8 cellular contexts compared by ENCODE assay signal in genomic region chr18:44679056-44679911, GRCh38. TPM values are rescaled to one million over a fixed set of nuclear protein-coding genes. Genes with fewer than 3 reads are reported as not detected.
DNase-seq lines count a peak whose midpoint lies in the region; TF ChIP-seq lines count a peak whose summit lies in the region.

No MANE protein-coding gene starts in this region.

- no peaks in the 10 kb centered on the region for H3K36me3 ChIP-seq in GM23248 (ENCODE audit: low read depth)
- no peaks in the 10 kb centered on the region for H3K36me3 ChIP-seq in Karpas-422 (ENCODE audit: insufficient read depth, low read length)
- no peaks in the 10 kb centered on the region for H3K36me3 ChIP-seq in testis (ENCODE audit: low read depth, missing control alignments)

- peaks cover 7% of the 10 kb centered on the region for H3K4me1 Mint-ChIP-seq in activated naive CD4-positive, alpha-beta T cell treated with anti-CD3 and anti-CD28 coated beads for 36 hours (ENCODE audit: low read depth)

- no peaks in the 10 kb centered on the region for H3K9me3 ChIP-seq in GM23248 (ENCODE audit: low read depth)
- no peaks in the 10 kb centered on the region for H3K9me3 ChIP-seq in Karpas-422 (ENCODE audit: low read length)
- no peaks in the 10 kb centered on the region for H3K9me3 ChIP-seq in testis

- WGBS in GM23248 (ENCODE audit: low coverage in 1 of 2, low lambda C conversion rate in 2 of 2, missing lambda C conversion rate in 2 of 2), 2 experiments: 1 to 2% methylated on average over 54 to 79 of the region's 102 CpGs
- 0 to 1% methylated on average over 19 to 83 of the region's 102 CpGs for WGBS in testis, 2 donors

- H3K9ac ChIP-seq in GM23248 (peak overlapping the region; percentile 90), Karpas-422 (ENCODE audit: low read length) (peak overlapping the region; percentile 65)

- H2AFZ ChIP-seq in GM23248 (peak overlapping the region; percentile 84), Karpas-422 (ENCODE audit: low read length) (peak overlapping the region; percentile 83)

- in situ Hi-C loops in GM23248 (cut with MboI): loop anchor here (10.0 kb wide), 1 partner anchor 536 kb away; no protein-coding TSS in a partner anchor

- peaks cover 7% of the 10 kb centered on the region; the same call in 1 of the 2 replicates for H3F3A ChIP-seq in GM23248 (ENCODE audit: insufficient read depth)

- H3K36me3 Mint-ChIP-seq in activated naive CD4-positive, alpha-beta T cell treated with anti-CD3 and anti-CD28 coated beads for 36 hours (ENCODE audit: low read depth): no peaks in the 10 kb centered on the region

- peak; percentile 72 for DNase-seq in ELR (ENCODE audit: low read depth)
- DNase-seq in GM23248: peak; percentile 96
- DNase-seq in Karpas-422: peak; percentile 91
- peak; percentile 78 for DNase-seq in RPMI7951 (ENCODE audit: low read depth)
- peak; percentile 83 for DNase-seq in activated naive CD4-positive, alpha-beta T cell treated with anti-CD3 and anti-CD28 coated beads for 36 hours
- DNase-seq in germinal center (ENCODE audit: low spot score): peak; percentile 89
- DNase-seq in nucleus accumbens (lab: John Stamatoyannopoulos, UW): peak in 55 of 56 donors; percentile 26 to 88 (median 73)
- peak; percentile 93 for DNase-seq in testis

- H3K27me3 Mint-ChIP-seq in activated naive CD4-positive, alpha-beta T cell treated with anti-CD3 and anti-CD28 coated beads for 36 hours (ENCODE audit: low read depth): peaks cover 22% of the 10 kb centered on the region

- H3K27me3 ChIP-seq in GM23248 (replicated peaks; ENCODE audit: insufficient read depth) (no peaks in the 10 kb centered on the region), Karpas-422 (ENCODE audit: low read length) (no peaks in the 10 kb centered on the region), testis (no peaks in the 10 kb centered on the region)

- CTCF ChIA-PET in activated naive CD4-positive, alpha-beta T cell treated with anti-CD3 and anti-CD28 coated beads for 36 hours (lab: Charles Lee): interaction anchor here (0.6 to 1.7 kb wide), 6 partner anchors 209 to 534 kb away, joined by 3 to 6 read pairs (median 4); no protein-coding TSS in a partner anchor

- H3K4me1 ChIP-seq in GM23248 (ENCODE audit: insufficient read depth): peaks cover 22% of the 10 kb centered on the region
- peaks cover 35% of the 10 kb centered on the region for H3K4me1 ChIP-seq in Karpas-422 (ENCODE audit: low read length)
- peaks cover 15% of the 10 kb centered on the region for H3K4me1 ChIP-seq in testis

- H3K4me2 ChIP-seq in GM23248 (ENCODE audit: unreplicated experiment) (peak overlapping the region; percentile 80), Karpas-422 (ENCODE audit: low read depth, low read length, poor library complexity, severe bottlenecking) (peak overlapping the region; percentile 73)

- H3K9me2 ChIP-seq in GM23248 (ENCODE audit: insufficient read depth) (no peaks in the 10 kb centered on the region), Karpas-422 (replicated peaks; ENCODE audit: insufficient read depth, low read length) (no peaks in the 10 kb centered on the region)

- H3K9me3 Mint-ChIP-seq in activated naive CD4-positive, alpha-beta T cell treated with anti-CD3 and anti-CD28 coated beads for 36 hours: no peaks in the 10 kb centered on the region

- H4K20me1 ChIP-seq in GM23248 (ENCODE audit: insufficient read depth) (no peaks in the 10 kb centered on the region), Karpas-422 (ENCODE audit: insufficient read depth, low read depth, low read length) (no peaks in the 10 kb centered on the region)

- intact Hi-C loops in activated naive CD4-positive, alpha-beta T cell treated with anti-CD3 and anti-CD28 coated beads for 36 hours (cut with micrococcal nuclease): loop anchor here (1.0 to 2.0 kb wide), 8 partner anchors 46 to 533 kb away; no protein-coding TSS in a partner anchor
- intact Hi-C loops in testis (cut with DNase I; ENCODE audit: low total_unique reads): no loop called here

- H3K4me3 ChIP-seq in GM23248: peak overlapping the region; percentile 91
- H3K4me3 ChIP-seq in Karpas-422 (ENCODE audit: low read length): peak overlapping the region; percentile 72
- peak overlapping the region; percentile 72 to 89 for H3K4me3 ChIP-seq in testis

- peak overlapping the region; percentile 52 for H3K4me3 Mint-ChIP-seq in activated naive CD4-positive, alpha-beta T cell treated with anti-CD3 and anti-CD28 coated beads for 36 hours

- TF ChIP-seq CTCF in testis (IDR thresholded peaks at IDR 0.05): peak in 2 of 3 experiments; percentile 61 to 71

- H3K27ac ChIP-seq in GM23248: peak overlapping the region; percentile 79
- H3K27ac ChIP-seq in Karpas-422 (ENCODE audit: low read length): no peak overlapping the region
- H3K27ac ChIP-seq in testis: peak overlapping the region; percentile 96 to 97

- H3K27ac Mint-ChIP-seq in activated naive CD4-positive, alpha-beta T cell treated with anti-CD3 and anti-CD28 coated beads for 36 hours: no peak overlapping the region

- peaks cover 21% of the 10 kb centered on the region; the same call in 1 of the 2 replicates for H3K79me2 ChIP-seq in GM23248 (ENCODE audit: insufficient read depth)
- no peaks in the 10 kb centered on the region for H3K79me2 ChIP-seq in Karpas-422 (ENCODE audit: low read length)

- TF ChIP-seq POLR2A in testis (IDR thresholded peaks at IDR 0.05): no peak

RNA-seq across cellular contexts. Expression of gene SETBP1, which starts 1.4 kb away (rescaled TPM):
- 4.1 and 5.2 TPM in 2 replicates for total RNA-seq in GM23248 (2014; rRNA removed; shearing (Covaris generic))
- polyA plus RNA-seq in GM23248 (2016; fragmentation: Nextera tagmentation; extraction: Ambion mirVana) (0.91 and 1.3 TPM in 2 replicates), testis (ENCODE audit: insufficient read depth, low read depth, low replicate concordance) (6.2 TPM)
- 3.4 and 5.4 TPM in 2 replicates for total RNA-seq in Karpas-422 (2014; rRNA removed; shearing (Covaris generic); ENCODE audit: low replicate concordance)
- 5.1 and 5.5 TPM in 2 replicates for total RNA-seq in RPMI7951 (2014; rRNA removed; shearing (Covaris generic))
- total RNA-seq in activated naive CD4-positive, alpha-beta T cell treated with anti-CD3 and anti-CD28 coated beads for 36 hours: 1 to 10 TPM in 1 of 2 experiments, under 1 TPM in 1; 0.74 to 1.4 TPM
- 10 to 100 TPM; 33.1 to 34.7 TPM for total RNA-seq in testis
